In the genomic region with DNA sequence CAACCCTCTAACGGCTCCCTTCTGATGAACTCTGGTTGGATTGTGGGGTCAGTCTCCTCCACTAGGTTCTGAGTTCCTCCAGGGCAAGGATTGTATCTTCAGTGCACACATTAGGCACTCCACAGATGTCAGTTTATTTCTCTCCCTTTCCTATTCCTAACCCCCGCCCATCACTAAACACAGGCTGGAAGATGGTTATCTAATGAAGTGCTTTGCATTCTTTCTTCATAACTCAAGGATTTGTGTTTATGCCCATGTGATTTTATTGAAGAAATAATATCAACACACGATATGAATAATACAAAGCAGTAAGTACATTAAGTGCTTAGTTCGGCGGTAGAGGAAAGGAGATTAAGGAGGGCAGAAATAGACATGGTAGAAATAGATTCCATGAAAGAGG, we compare ENCODE assay signal across 27 cellular contexts. TPM values are rescaled to one million over a fixed set of nuclear protein-coding genes. Genes with fewer than 3 reads are reported as not detected.
A peak's percentile ranks its signal among the peaks of the same experiment; 100 is the strongest.
DNase-seq lines count a peak whose midpoint lies in the region; ATAC-seq, FAIRE-seq and TF ChIP-seq lines count a peak whose summit lies in the region.
"Had no signal": no experiment of that assay in that cellular context is flagged by ENCODE, and none has a peak within 500 bp of the region (broad histone marks: within the 10 kb centered on the region; RNA-seq: fewer than 3 reads in every experiment).

No MANE protein-coding gene starts in this region.

- dilution Hi-C loops in keratinocyte (cut with MboI; ENCODE audit: extremely low pct_ligation_motif_present, low sequenced_read_pairs), result no loop called here

- H3K4me2 ChIP-seq in keratinocyte (ENCODE audit: control insufficient read depth, extremely low read depth, insufficient read depth, low read depth, low read length), result no peak overlapping the region

- no peak for FAIRE-seq in keratinocyte (lab: Jason Lieb, UNC)
- FAIRE-seq: A204.1, islet of Langerhans, pancreas had no signal

- peak; percentile 26 for DNase-seq in HS-5 (ENCODE audit: low read depth)
- no peak for DNase-seq in keratinocyte (ENCODE audit: low read depth, low spot score)
- no peak for DNase-seq in GDM1 (lab: John Stamatoyannopoulos, UW)
- no peak for DNase-seq in activated naive CD4-positive, alpha-beta T cell treated with anti-CD3 and anti-CD28 coated beads, Interleukin-2, amount 10 ng/mL, durations not matched to agents 7 days and 5 days
- DNase-seq: activated CD4-positive, alpha-beta memory T cell treated with anti-CD3 and anti-CD28 coated beads for 36 hours; activated T-cell treated with anti-CD3 and anti-CD28 coated beads for 4 hours; CD4-positive, CD25-positive, alpha-beta regulatory T cell; DMS153; mammary epithelial cell; naive thymus-derived CD4-positive, alpha-beta T cell; NCI-H1105 treated with DMSO at 0.1 percent for 48 hours; NCI-H2081 treated with DMSO at 0.1 percent for 48 hours; NCI-H524 treated with DMSO at 0.1 percent for 48 hours; pancreas; SIG-M5; stimulated activated CD4-positive, alpha-beta T cell treated with anti-CD3 and anti-CD28 coated beads, Interleukin-1b, Interleukin-23, amount 100 ng/mL, for 48 hours; stimulated activated naive CD8-positive, alpha-beta T cell treated with anti-CD3 and anti-CD28 coated beads, Interleukin-15, Interleukin-2, amounts not matched to agents 100 U/mL and 50 U/mL, for 24 hours; T-helper 17 cell had no signal

- no peaks in the 10 kb centered on the region for H3K9me1 ChIP-seq in keratinocyte (ENCODE audit: control insufficient read depth, extremely low read depth, insufficient read depth, low read length)

- H3K27me3 Mint-ChIP-seq in activated naive CD4-positive, alpha-beta T cell treated with anti-CD3 and anti-CD28 coated beads, Interleukin-2, amount 10 ng/mL, durations not matched to agents 7 days and 5 days, result peaks cover 10% of the 10 kb centered on the region
- H3K27me3 Mint-ChIP-seq: activated CD4-positive, alpha-beta memory T cell treated with anti-CD3 and anti-CD28 coated beads for 36 hours had no signal

- H3K4me1 ChIP-seq in ACC112 (ENCODE audit: control insufficient read depth, insufficient read depth, low read length, unreplicated experiment) (peaks cover 12% of the 10 kb centered on the region), keratinocyte (ENCODE audit: control insufficient read depth, extremely low read depth, insufficient read depth, low read length) (peaks cover 19% of the 10 kb centered on the region)
- H3K4me1 ChIP-seq: pancreas had no signal

- no peaks in the 10 kb centered on the region for H3K79me2 ChIP-seq in ACC112 (ENCODE audit: control insufficient read depth, insufficient read depth, low read length, unreplicated experiment)
- H3K79me2 ChIP-seq in keratinocyte (ENCODE audit: control insufficient read depth, insufficient read depth, low read length), result no peaks in the 10 kb centered on the region

- no peak overlapping the region for H3K27ac ChIP-seq in ACC112 (ENCODE audit: low read depth, low read length)
- no peak overlapping the region for H3K27ac ChIP-seq in keratinocyte (ENCODE audit: control insufficient read depth, insufficient read depth, low read length)
- H3K27ac ChIP-seq: HL-60, pancreas had no signal

- H2AFZ ChIP-seq in ACC112 (ENCODE audit: low read length, unreplicated experiment) (peak overlapping the region; percentile 43), keratinocyte (ENCODE audit: control insufficient read depth, low read length) (peak overlapping the region; percentile 15)

- no peak overlapping the region for H3K4me3 Mint-ChIP-seq in activated naive CD4-positive, alpha-beta T cell treated with anti-CD3 and anti-CD28 coated beads, Interleukin-2, amount 10 ng/mL, durations not matched to agents 7 days and 5 days
- H3K4me3 Mint-ChIP-seq: activated CD4-positive, alpha-beta memory T cell treated with anti-CD3 and anti-CD28 coated beads for 36 hours; naive thymus-derived CD4-positive, alpha-beta T cell; T-helper 17 cell; WTC11 had no signal

- H3K27ac Mint-ChIP-seq in activated naive CD4-positive, alpha-beta T cell treated with anti-CD3 and anti-CD28 coated beads, Interleukin-2, amount 10 ng/mL, durations not matched to agents 7 days and 5 days, result no peak overlapping the region
- H3K27ac Mint-ChIP-seq: activated CD4-positive, alpha-beta memory T cell treated with anti-CD3 and anti-CD28 coated beads for 36 hours; T-helper 17 cell; WTC11 had no signal

- no peak for TF ChIP-seq CTCF in keratinocyte (optimal IDR thresholded peaks at IDR 0.05 in 1 of 3, IDR thresholded peaks at IDR 0.05 in 1 of 3, conservative IDR thresholded peaks at IDR 0.05 in 1 of 3; ENCODE audit: extremely low read depth in 1 of 3, insufficient read depth in 2 of 3, low read length in 3 of 3)

- H3K27me3 ChIP-seq in ACC112 (ENCODE audit: insufficient read depth, low read length) (no peaks in the 10 kb centered on the region), keratinocyte (ENCODE audit: control insufficient read depth, extremely low read depth, insufficient read depth, low read length) (no peaks in the 10 kb centered on the region)
- H3K27me3 ChIP-seq: pancreas had no signal

- no peaks in the 10 kb centered on the region for H3K9me3 ChIP-seq in keratinocyte (ENCODE audit: control insufficient read depth, low read depth, low read length)
- H3K9me3 ChIP-seq: pancreas had no signal

- H3K36me3 ChIP-seq in ACC112 (ENCODE audit: insufficient read depth, low read length) (no peaks in the 10 kb centered on the region), keratinocyte (ENCODE audit: control insufficient read depth in 2 of 2, extremely low read depth in 1 of 2, insufficient read depth in 2 of 2, low read length in 2 of 2) (no peaks in the 10 kb centered on the region)
- H3K36me3 ChIP-seq: pancreas had no signal

- H3K9me3 Mint-ChIP-seq in activated naive CD4-positive, alpha-beta T cell treated with anti-CD3 and anti-CD28 coated beads, Interleukin-2, amount 10 ng/mL, durations not matched to agents 7 days and 5 days, result no peaks in the 10 kb centered on the region
- H3K9me3 Mint-ChIP-seq: activated CD4-positive, alpha-beta memory T cell treated with anti-CD3 and anti-CD28 coated beads for 36 hours; CD4-positive, CD25-positive, alpha-beta regulatory T cell; naive thymus-derived CD4-positive, alpha-beta T cell; WTC11 had no signal

- ATAC-seq in SK-N-SH treated with all-trans-retinoic acid at 6 μM for 48 hours, result peak; percentile 26
- ATAC-seq in HG03469 (IDR thresholded peaks at IDR 0.05; ENCODE audit: unreplicated experiment), result no peak
- ATAC-seq in HG03439 (IDR thresholded peaks at IDR 0.05; ENCODE audit: unreplicated experiment), result no peak
- ATAC-seq: HCT116; naive thymus-derived CD4-positive, alpha-beta T cell; pancreas; stimulated activated naive CD8-positive, alpha-beta T cell treated with anti-CD3 and anti-CD28 coated beads, Interleukin-15, Interleukin-2, amounts not matched to agents 100 U/mL and 50 U/mL, for 24 hours; T-helper 17 cell; WTC11 had no signal

- peaks cover 29% of the 10 kb centered on the region for H3K4me1 Mint-ChIP-seq in activated naive CD4-positive, alpha-beta T cell treated with anti-CD3 and anti-CD28 coated beads, Interleukin-2, amount 10 ng/mL, durations not matched to agents 7 days and 5 days

- H3K4me3 ChIP-seq in ACC112 (ENCODE audit: low read depth, low read length), result no peak overlapping the region; the same call in 1 of the 2 replicates
- H3K4me3 ChIP-seq in keratinocyte (ENCODE audit: control insufficient read depth in 2 of 3, extremely low read depth in 1 of 3, insufficient read depth in 2 of 3, low read depth in 1 of 3, low read length in 3 of 3), result no peak overlapping the region
- H3K4me3 ChIP-seq: pancreas had no signal

- CTCF ChIA-PET in activated naive CD4-positive, alpha-beta T cell treated with anti-CD3 and anti-CD28 coated beads, Interleukin-2, amount 10 ng/mL, durations not matched to agents 7 days and 5 days (lab: Charles Lee), result no interaction called here

- no peaks in the 10 kb centered on the region for H4K20me1 ChIP-seq in keratinocyte (ENCODE audit: control insufficient read depth, extremely low read depth, insufficient read depth, low read length)

- no peak overlapping the region for H3K9ac ChIP-seq in keratinocyte (ENCODE audit: control insufficient read depth, extremely low read depth, insufficient read depth, low read length)

- no peaks in the 10 kb centered on the region for H3K36me3 Mint-ChIP-seq in activated naive CD4-positive, alpha-beta T cell treated with anti-CD3 and anti-CD28 coated beads, Interleukin-2, amount 10 ng/mL, durations not matched to agents 7 days and 5 days
- H3K36me3 Mint-ChIP-seq: activated CD4-positive, alpha-beta memory T cell treated with anti-CD3 and anti-CD28 coated beads for 36 hours; CD4-positive, CD25-positive, alpha-beta regulatory T cell; naive thymus-derived CD4-positive, alpha-beta T cell; WTC11 had no signal

TF ChIP-seq in SK-N-SH treated with all-trans-retinoic acid at 6 μM for 48 hours, 23 proteins besides CTCF, POLR2A, EP300 and RAD21 (continues in another document):
- TF ChIP-seq ISL1 (CRISPR knock-in tag; IDR thresholded peaks at IDR 0.05), result 0 out of 2 replicates have a peak, but pooled peaks have one; percentile 25

RNA-seq across cellular contexts. Expression of gene CREBRF, which starts 4.4 kb away (rescaled TPM):
- 1.8 to 5.0 TPM (median 4.1 TPM) in 3 replicates for polyA plus RNA-seq in keratinocyte
- 19.5 TPM for polyA plus RNA-seq in keratinocyte (2011; ENCODE audit: low read depth)
- 1.5 and 2.3 TPM in 2 replicates for polyA plus RNA-seq in keratinocyte (2011; cell fraction: cytosol; rRNA removed)
- polyA plus RNA-seq in keratinocyte (2011; cell fraction: nucleus; rRNA removed), result 7.1 and 8.1 TPM in 2 replicates
- polyA plus RNA-seq in keratinocyte (2012; ENCODE audit: low replicate concordance), result 1.6 and 10.2 TPM in 2 replicates
- polyA minus RNA-seq in keratinocyte, result 5.5 to 15.1 TPM (median 8.2 TPM) in 3 replicates
- polyA minus RNA-seq in keratinocyte (2011; cell fraction: cytosol; rRNA and poly(A)+ RNA removed), result 1.5 TPM
- polyA minus RNA-seq in keratinocyte (2011; cell fraction: nucleus; rRNA and poly(A)+ RNA removed), result 9.3 and 19.5 TPM in 2 replicates
